2 cellular contexts compared by ENCODE assay signal in genomic region chr20:13236360-13236759, GRCh38. TPM values are rescaled to one million over a fixed set of nuclear protein-coding genes. Genes with fewer than 3 reads are reported as not detected.
"Had no signal": no experiment of that assay in that cellular context is flagged by ENCODE, and none has a peak within 500 bp of the region (broad histone marks: within the 10 kb centered on the region; RNA-seq: fewer than 3 reads in every experiment).

No MANE protein-coding gene starts in this region.

RNA-seq across cellular contexts. Expression of gene ISM1, which starts 15.3 kb away (rescaled TPM):
- total RNA-seq: G401, GM12878 had no signal
